20 cellular contexts compared by ENCODE assay signal in genomic region chr9:111118256-111118950, GRCh38.
DNase-seq lines count a peak whose midpoint lies in the region; ATAC-seq and TF ChIP-seq lines count a peak whose summit lies in the region.
"Had no signal": no experiment of that assay in that cellular context is flagged by ENCODE, and none has a peak within 500 bp of the region (broad histone marks: within the 10 kb centered on the region; RNA-seq: fewer than 3 reads in every experiment).

No MANE protein-coding gene starts in this region.

- H3K4me1 Mint-ChIP-seq in effector memory CD8-positive, alpha-beta T cell (ENCODE audit: low read depth in 2 of 2): no peaks in the 10 kb centered on the region
- H3K4me1 Mint-ChIP-seq in activated CD4-positive, alpha-beta memory T cell treated with anti-CD3 and anti-CD28 coated beads for 36 hours (ENCODE audit: low read depth): no peaks in the 10 kb centered on the region
- H3K4me1 Mint-ChIP-seq: T-cell had no signal

- H3K27me3 ChIP-seq in skeletal muscle satellite cell (ENCODE audit: control insufficient read depth, insufficient read depth, low read length): no peaks in the 10 kb centered on the region
- H3K27me3 ChIP-seq: body of pancreas, pancreas had no signal

- peak overlapping the region; percentile 31 for H3K4me2 ChIP-seq in skeletal muscle satellite cell (ENCODE audit: low read length)

- no peak overlapping the region for H3K4me3 Mint-ChIP-seq in effector memory CD8-positive, alpha-beta T cell
- no peak overlapping the region for H3K4me3 Mint-ChIP-seq in activated CD4-positive, alpha-beta memory T cell treated with anti-CD3 and anti-CD28 coated beads for 36 hours
- H3K4me3 Mint-ChIP-seq: CD14-positive monocyte, T-cell had no signal

- no peaks in the 10 kb centered on the region for H3K9me3 ChIP-seq in skeletal muscle satellite cell (replicated peaks; ENCODE audit: low read length)
- H3K9me3 ChIP-seq: left ventricle myocardium inferior, pancreas had no signal

- peak overlapping the region; percentile 48 for H3K9ac ChIP-seq in skeletal muscle satellite cell (ENCODE audit: low read depth, low read length)

- peaks cover 24% of the 10 kb centered on the region for H3K4me1 ChIP-seq in skeletal muscle satellite cell (ENCODE audit: control insufficient read depth, insufficient read depth, low read length)
- H3K4me1 ChIP-seq: body of pancreas, left ventricle myocardium inferior, pancreas had no signal

- no peak overlapping the region for H3K4me3 ChIP-seq in fibroblast of mammary gland (ENCODE audit: control insufficient read depth, low read depth, low read length)
- peak overlapping the region; percentile 6 for H3K4me3 ChIP-seq in skeletal muscle satellite cell (ENCODE audit: low read length)
- H3K4me3 ChIP-seq: body of pancreas, left ventricle myocardium inferior, pancreas, skin epidermis had no signal

- no peak for TF ChIP-seq CTCF in fibroblast of mammary gland (conservative IDR thresholded peaks at IDR 0.05; ENCODE audit: control insufficient read depth, insufficient read depth, low read depth, low read length)

- H3K27me3 Mint-ChIP-seq in effector memory CD8-positive, alpha-beta T cell: no peaks in the 10 kb centered on the region
- H3K27me3 Mint-ChIP-seq in activated CD4-positive, alpha-beta memory T cell treated with anti-CD3 and anti-CD28 coated beads for 36 hours: no peaks in the 10 kb centered on the region
- H3K27me3 Mint-ChIP-seq: T-cell had no signal

- CTCF ChIA-PET in activated CD4-positive, alpha-beta memory T cell treated with anti-CD3 and anti-CD28 coated beads for 36 hours (lab: Charles Lee): no interaction called here

- H3K9me3 Mint-ChIP-seq in effector memory CD8-positive, alpha-beta T cell: peaks cover 0 to 3% of the 10 kb centered on the region in 2 donors
- peaks cover 15% of the 10 kb centered on the region for H3K9me3 Mint-ChIP-seq in activated CD4-positive, alpha-beta memory T cell treated with anti-CD3 and anti-CD28 coated beads for 36 hours

- no peaks in the 10 kb centered on the region for H3K36me3 Mint-ChIP-seq in effector memory CD8-positive, alpha-beta T cell (ENCODE audit: insufficient read depth)
- H3K36me3 Mint-ChIP-seq in activated CD4-positive, alpha-beta memory T cell treated with anti-CD3 and anti-CD28 coated beads for 36 hours: no peaks in the 10 kb centered on the region
- H3K36me3 Mint-ChIP-seq: T-cell had no signal

- intact Hi-C loops in activated CD4-positive, alpha-beta memory T cell treated with anti-CD3 and anti-CD28 coated beads for 36 hours (cut with micrococcal nuclease): no loop called here

- ATAC-seq in effector memory CD8-positive, alpha-beta T cell (replicated peaks): no peak
- ATAC-seq: body of pancreas, pancreas, Right ventricle myocardium inferior, T-cell had no signal

- DNase-seq in ELR (ENCODE audit: low read depth) (peak; percentile 88), RKO (ENCODE audit: low spot score) (peak; percentile 11), fibroblast of mammary gland (ENCODE audit: low read depth) (peak; percentile 73), amygdala (lab: John Stamatoyannopoulos, UW) (no peak)
- DNase-seq in effector memory CD8-positive, alpha-beta T cell: no peak
- no peak for DNase-seq in activated CD4-positive, alpha-beta memory T cell treated with anti-CD3 and anti-CD28 coated beads for 36 hours
- DNase-seq: activated CD4-positive, alpha-beta T cell treated with anti-CD3 and anti-CD28 coated beads, Interleukin-2, amount 50 U/mL, for 4 hours; activated naive CD4-positive, alpha-beta T cell; body of pancreas; cortex of kidney; left ventricle myocardium inferior; NCI-H1694 treated with DMSO at 0.1 percent for 48 hours; NCI-H446; pancreas; stimulated activated CD4-positive, alpha-beta T cell treated with anti-CD3 and anti-CD28 coated beads, Interleukin-4, amount 100 ng/mL, for 1 hour; T-cell had no signal

- no peaks in the 10 kb centered on the region for H3K36me3 ChIP-seq in skeletal muscle satellite cell (ENCODE audit: insufficient read depth, low read length)
- H3K36me3 ChIP-seq: left ventricle myocardium inferior, pancreas had no signal

- no peak overlapping the region for H3K27ac Mint-ChIP-seq in effector memory CD8-positive, alpha-beta T cell
- H3K27ac Mint-ChIP-seq in activated CD4-positive, alpha-beta memory T cell treated with anti-CD3 and anti-CD28 coated beads for 36 hours: no peak overlapping the region
- H3K27ac Mint-ChIP-seq: CD14-positive monocyte, T-cell had no signal

- POLR2A ChIA-PET in activated CD4-positive, alpha-beta memory T cell treated with anti-CD3 and anti-CD28 coated beads for 36 hours (lab: Charles Lee): no interaction called here

Comparison
In these comparisons a context has a peak if more than half of its experiments do, and no peak if none do; other contexts are left out.
1. DNase-seq: peak in ELR (single experiment), RKO (single experiment) and fibroblast of mammary gland (single experiment); none in effector memory CD8-positive, alpha-beta T cell (0 of 3), amygdala (0 of 56) and activated CD4-positive, alpha-beta memory T cell treated with anti-CD3 and anti-CD28 coated beads for 36 hours (single experiment).